ENCODE assay signal across 8 cellular contexts in genomic region chr1:32939655-32940371, GRCh38. TPM values are rescaled to one million over a fixed set of nuclear protein-coding genes. Genes with fewer than 3 reads are reported as not detected.
A peak's percentile ranks its signal among the peaks of the same experiment; 100 is the strongest.
DNase-seq lines count a peak whose midpoint lies in the region; ATAC-seq and TF ChIP-seq lines count a peak whose summit lies in the region.

No MANE protein-coding gene starts in this region.

- H3K4me1 ChIP-seq in left ventricle myocardium inferior = peaks cover 27% of the 10 kb centered on the region
- H3K4me1 ChIP-seq in stomach = peaks cover 6 to 22% (median 9%) of the 10 kb centered on the region in 4 donors

- H3K27ac ChIP-seq in left ventricle myocardium inferior (replicated peaks) (peak overlapping the region; percentile 47), stomach (peak overlapping the region in 3 of 5 donors; percentile 13 to 63 (median 20))

- no peaks in the 10 kb centered on the region for H3K27me3 Mint-ChIP-seq in activated CD8-positive, alpha-beta T cell treated with anti-CD3 and anti-CD28 coated beads for 36 hours

- peak; percentile 21 to 40 for DNase-seq in activated CD4-positive, alpha-beta T cell treated with anti-CD3 and anti-CD28 coated beads, Interleukin-2, amount 50 U/mL, for 48 hours
- no peak for DNase-seq in activated CD4-positive, alpha-beta T cell treated with anti-CD3 and anti-CD28 coated beads, Interleukin-2, amount 50 U/mL, for 4 hours
- DNase-seq in activated CD8-positive, alpha-beta T cell treated with anti-CD3 and anti-CD28 coated beads for 36 hours = peak; percentile 77
- DNase-seq in left ventricle myocardium inferior = peak; percentile 56
- DNase-seq in stomach = no peak
- DNase-seq in NCI-H2196 treated with DMSO at 0.1 percent for 48 hours (lab: John Stamatoyannopoulos, UW; ENCODE audit: unreplicated experiment) = no peak
- no peak for DNase-seq in NCI-H1092 (lab: John Stamatoyannopoulos, UW)

- no peak overlapping the region for H3K4me3 Mint-ChIP-seq in activated CD8-positive, alpha-beta T cell treated with anti-CD3 and anti-CD28 coated beads for 36 hours

- no peaks in the 10 kb centered on the region for H3K9me3 Mint-ChIP-seq in activated CD8-positive, alpha-beta T cell treated with anti-CD3 and anti-CD28 coated beads for 36 hours

- CTCF ChIA-PET in activated CD8-positive, alpha-beta T cell treated with anti-CD3 and anti-CD28 coated beads for 36 hours (lab: Charles Lee) = interaction anchor here (1.1 to 2.3 kb wide), 4 partner anchors 20 to 116 kb away, joined by 3 to 15 read pairs (median 4); no protein-coding TSS in a partner anchor

- POLR2A ChIA-PET in activated CD8-positive, alpha-beta T cell treated with anti-CD3 and anti-CD28 coated beads for 36 hours (lab: Charles Lee) = interaction anchor here (0.9 to 1.9 kb wide), 3 partner anchors 12 to 25 kb away, joined by 3 to 9 read pairs (median 3); partner anchors contain the start of gene RNF19B

- H3K27ac Mint-ChIP-seq in activated CD8-positive, alpha-beta T cell treated with anti-CD3 and anti-CD28 coated beads for 36 hours = peak overlapping the region; percentile 82

- TF ChIP-seq POLR2A in stomach (IDR thresholded peaks at IDR 0.05) = no peak

- peak; percentile 84 for ATAC-seq in activated CD8-positive, alpha-beta T cell treated with anti-CD3 and anti-CD28 coated beads for 36 hours
- ATAC-seq in GM21390 (IDR thresholded peaks at IDR 0.05; ENCODE audit: unreplicated experiment) = no peak

- H3K36me3 ChIP-seq in left ventricle myocardium inferior (peaks cover 74% of the 10 kb centered on the region), stomach (peaks cover 43 to 100% (median 99%) of the 10 kb centered on the region in 4 donors)

- H3K9me3 ChIP-seq in left ventricle myocardium inferior (replicated peaks) = no peaks in the 10 kb centered on the region
- no peaks in the 10 kb centered on the region for H3K9me3 ChIP-seq in stomach

- H3K4me3 ChIP-seq in left ventricle myocardium inferior = no peak overlapping the region
- no peak overlapping the region for H3K4me3 ChIP-seq in stomach

- TF ChIP-seq CTCF in activated CD8-positive, alpha-beta T cell treated with anti-CD3 and anti-CD28 coated beads for 36 hours (IDR thresholded peaks at IDR 0.05) = no peak
- TF ChIP-seq CTCF in left ventricle myocardium inferior (IDR thresholded peaks at IDR 0.05; ENCODE audit: borderline replicate concordance) (no peak), stomach (IDR thresholded peaks at IDR 0.05) (no peak)

- no peaks in the 10 kb centered on the region for H3K27me3 ChIP-seq in left ventricle myocardium inferior (ENCODE audit: low read depth)
- H3K27me3 ChIP-seq in stomach = no peaks in the 10 kb centered on the region

- intact Hi-C loops in activated CD8-positive, alpha-beta T cell treated with anti-CD3 and anti-CD28 coated beads for 36 hours (cut with micrococcal nuclease) = loop anchor here (10.0 kb wide), 2 partner anchors 55 to 145 kb away; partner anchors contain the start of gene AZIN2
- intact Hi-C loops in left ventricle myocardium inferior (cut with micrococcal nuclease) (loop anchor here (10.0 kb wide), 2 partner anchors 115 to 145 kb away; partner anchors contain the start of gene AZIN2), stomach (cut with DNase I; ENCODE audit: low total_unique reads) (loop anchor here (10.0 kb wide), 2 partner anchors 65 to 115 kb away; no protein-coding TSS in a partner anchor)

- H3K4me1 Mint-ChIP-seq in activated CD8-positive, alpha-beta T cell treated with anti-CD3 and anti-CD28 coated beads for 36 hours (ENCODE audit: low read depth) = peaks cover 17% of the 10 kb centered on the region

- TF ChIP-seq EP300 in stomach (IDR thresholded peaks at IDR 0.05) = no peak

- 55 to 79% (median 72%) methylated on average over 3 to 4 of the region's 4 CpGs for WGBS in stomach, 5 donors

- H3K36me3 Mint-ChIP-seq in activated CD8-positive, alpha-beta T cell treated with anti-CD3 and anti-CD28 coated beads for 36 hours (ENCODE audit: low read depth) = peaks cover 25% of the 10 kb centered on the region

RNA-seq across cellular contexts. Expression of gene RNF19B, which starts 24.8 kb away (rescaled TPM):
- total RNA-seq in activated CD8-positive, alpha-beta T cell treated with anti-CD3 and anti-CD28 coated beads for 36 hours = 10 to 100 TPM; 10.6 to 10.9 TPM
- total RNA-seq in left ventricle myocardium inferior (15.4 TPM), stomach (10 to 100 TPM in 3 of 5 donors, 1 to 10 TPM in 1, under 1 TPM in 1; 0.58 to 29.5 (median 10.3) TPM)
- 10 to 100 TPM in 1 of 3 donors, 1 to 10 TPM in 2; 9.1 to 10.4 (median 9.1) TPM for polyA plus RNA-seq in stomach

RNA-seq across cellular contexts. Expression of gene TMEM54, which starts 38.6 kb away (rescaled TPM):
- total RNA-seq in activated CD8-positive, alpha-beta T cell treated with anti-CD3 and anti-CD28 coated beads for 36 hours = 1 to 10 TPM; 1.3 to 1.9 TPM
- 14.2 TPM for total RNA-seq in left ventricle myocardium inferior
- 100 to 1,000 TPM in 3 of 5 donors, 10 to 100 TPM in 2; 34.9 to 408 (median 195) TPM for total RNA-seq in stomach
- polyA plus RNA-seq in stomach = 100 to 1,000 TPM; 104 to 249 (median 122) TPM

RNA-seq across cellular contexts. Expression of gene HPCA, which starts 53.5 kb away (rescaled TPM):
- under 1 TPM; 0.49 to 0.61 TPM for total RNA-seq in activated CD8-positive, alpha-beta T cell treated with anti-CD3 and anti-CD28 coated beads for 36 hours
- total RNA-seq in left ventricle myocardium inferior = not detected
- 1 to 10 TPM in 1 of 5 donors, not detected in 4; 4.9 TPM for total RNA-seq in stomach
- under 1 TPM in 2 of 3 donors, not detected in 1; 0.30 to 0.75 TPM for polyA plus RNA-seq in stomach

Comparison
In these comparisons a context has a peak if more than half of its experiments do, and no peak if none do; other contexts are left out.
1. DNase-seq: peak in activated CD4-positive, alpha-beta T cell treated with anti-CD3 and anti-CD28 coated beads, Interleukin-2, amount 50 U/mL, for 48 hours (2 of 2), activated CD8-positive, alpha-beta T cell treated with anti-CD3 and anti-CD28 coated beads for 36 hours (single experiment) and left ventricle myocardium inferior (single experiment); none in activated CD4-positive, alpha-beta T cell treated with anti-CD3 and anti-CD28 coated beads, Interleukin-2, amount 50 U/mL, for 4 hours (0 of 2), stomach (single experiment), NCI-H2196 treated with DMSO at 0.1 percent for 48 hours (single experiment) and NCI-H1092 (single experiment).